1 cellular context compared by ENCODE assay signal in the genomic region with DNA sequence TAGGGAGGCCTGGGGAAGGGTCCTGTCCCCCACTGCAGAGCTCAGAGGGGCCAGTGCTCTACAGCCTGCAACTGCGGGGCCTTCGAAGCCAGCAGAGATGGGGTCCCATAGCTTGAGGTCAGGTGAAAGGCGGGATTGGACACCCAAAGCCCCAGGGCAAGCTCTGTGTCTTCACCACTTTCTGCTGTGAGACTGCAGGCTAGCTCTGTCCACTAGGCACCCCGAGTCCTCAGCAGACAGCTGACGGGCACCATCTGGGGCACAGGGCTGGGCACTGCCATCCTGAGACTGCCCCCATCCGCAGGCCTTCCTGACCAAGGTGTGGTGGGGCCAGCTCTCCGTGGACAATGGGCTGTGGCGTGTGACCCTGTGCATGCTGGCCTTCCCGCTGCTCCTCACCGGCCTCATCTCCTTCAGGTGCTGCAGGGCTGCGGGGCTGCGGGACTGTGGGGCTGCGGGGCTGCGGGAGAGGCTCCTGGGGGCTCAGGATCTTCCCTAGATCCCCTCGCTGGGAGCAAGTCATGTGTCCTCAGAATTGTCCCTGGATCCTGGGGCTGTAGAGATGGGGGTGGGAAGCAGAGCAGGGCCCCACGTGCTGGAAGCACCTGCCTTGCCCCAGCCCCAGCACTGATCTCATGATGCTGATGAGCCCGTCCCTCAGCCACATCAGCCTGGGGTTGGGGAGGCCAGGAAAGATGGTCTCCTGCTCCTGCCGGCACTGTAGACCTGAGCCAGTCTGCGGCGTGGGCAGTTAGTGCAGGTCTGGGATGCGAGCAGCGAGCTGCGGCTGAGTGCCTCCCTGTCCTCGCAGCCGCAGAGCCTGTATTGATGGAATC.
A peak's percentile ranks its signal among the peaks of the same experiment; 100 is the strongest.
TF ChIP-seq lines count a peak whose summit lies in the region.

No MANE protein-coding gene starts in this region.

TF ChIP-seq in HepG2, 621 proteins besides CTCF, POLR2A, EP300 and RAD21:
- TF ChIP-seq MTA1 (CRISPR knock-in tag; IDR thresholded peaks at IDR 0.05; ENCODE audit: borderline replicate concordance): 0 out of 2 replicates have a peak, but pooled peaks have one; percentile 23
- TF ChIP-seq MYC (CRISPR knock-in tag; IDR thresholded peaks at IDR 0.05; ENCODE audit: borderline replicate concordance): no peak
